10 cellular contexts compared by ENCODE assay signal in genomic region chr10:80473096-80473657, GRCh38. TPM values are rescaled to one million over a fixed set of nuclear protein-coding genes. Genes with fewer than 3 reads are reported as not detected.
A peak's percentile ranks its signal among the peaks of the same experiment; 100 is the strongest.
DNase-seq lines count a peak whose midpoint lies in the region; ATAC-seq and TF ChIP-seq lines count a peak whose summit lies in the region.
"Had no signal": no experiment of that assay in that cellular context is flagged by ENCODE, and none has a peak within 500 bp of the region (broad histone marks: within the 10 kb centered on the region; RNA-seq: fewer than 3 reads in every experiment).

No MANE protein-coding gene starts in this region.

- H3K9me3 ChIP-seq in fibroblast of lung (ENCODE audit: control insufficient read depth, insufficient read depth, low read depth, low read length) = no peaks in the 10 kb centered on the region

- no peak overlapping the region for H3K9ac ChIP-seq in fibroblast of lung (ENCODE audit: insufficient read depth, low read length)

- no peak overlapping the region for H3K4me3 ChIP-seq in fibroblast of lung (replicated peaks in 1 of 4; ENCODE audit: control extremely low read depth in 1 of 4, insufficient read depth in 1 of 4, low read depth in 3 of 4, low read length in 4 of 4)

- no peak overlapping the region for H3K4me2 ChIP-seq in fibroblast of lung (ENCODE audit: extremely low read depth, insufficient read depth, low read length)

- peaks cover 60% of the 10 kb centered on the region for H3K4me1 Mint-ChIP-seq in T-helper 2 cell treated with Interferon-gamma antibody and Interleukin-4, amounts not matched to agents 5 μg/mL and 100 μg/mL, for 36 hours (ENCODE audit: low read depth)
- H3K4me1 Mint-ChIP-seq in activated CD4-positive, alpha-beta memory T cell treated with anti-CD3 and anti-CD28 coated beads, Interleukin-2, amount 10 ng/mL, durations not matched to agents 7 days and 5 days = peaks cover 86% of the 10 kb centered on the region

- TF ChIP-seq CTCF in fibroblast of lung (conservative IDR thresholded peaks at IDR 0.05 in 1 of 2, IDR thresholded peaks at IDR 0.05 in 1 of 2; ENCODE audit: low read depth in 1 of 2, low read length in 2 of 2) = no peak

- H3K36me3 Mint-ChIP-seq in T-helper 2 cell treated with Interferon-gamma antibody and Interleukin-4, amounts not matched to agents 5 μg/mL and 100 μg/mL, for 36 hours (ENCODE audit: low read depth) = peaks cover 65% of the 10 kb centered on the region
- H3K36me3 Mint-ChIP-seq in activated CD4-positive, alpha-beta memory T cell treated with anti-CD3 and anti-CD28 coated beads, Interleukin-2, amount 10 ng/mL, durations not matched to agents 7 days and 5 days (ENCODE audit: low read depth) = peaks cover 79% of the 10 kb centered on the region

- POLR2A ChIA-PET in activated CD4-positive, alpha-beta memory T cell treated with anti-CD3 and anti-CD28 coated beads, Interleukin-2, amount 10 ng/mL, durations not matched to agents 7 days and 5 days (lab: Charles Lee) = interaction anchor here (1.0 to 21.7 kb wide), 4 partner anchors 8 to 28 kb away, joined by 3 to 404 read pairs (median 258); partner anchors contain the start of gene TSPAN14

- H4K20me1 ChIP-seq in fibroblast of lung (ENCODE audit: control insufficient read depth, extremely low read depth, insufficient read depth, low read length) = no peaks in the 10 kb centered on the region

- no peaks in the 10 kb centered on the region for H3K27me3 Mint-ChIP-seq in T-helper 2 cell treated with Interferon-gamma antibody and Interleukin-4, amounts not matched to agents 5 μg/mL and 100 μg/mL, for 36 hours (ENCODE audit: low read depth)
- H3K27me3 Mint-ChIP-seq in activated CD4-positive, alpha-beta memory T cell treated with anti-CD3 and anti-CD28 coated beads, Interleukin-2, amount 10 ng/mL, durations not matched to agents 7 days and 5 days = no peaks in the 10 kb centered on the region

- peak; percentile 11 for ATAC-seq in stimulated activated naive CD8-positive, alpha-beta T cell treated with anti-CD3 and anti-CD28 coated beads, Interleukin-15, Interleukin-2, amounts not matched to agents 100 U/mL and 50 U/mL, for 24 hours

- peaks cover 1% of the 10 kb centered on the region for H3K36me3 ChIP-seq in fibroblast of lung (ENCODE audit: control insufficient read depth, insufficient read depth, low read length)

- H3K4me1 ChIP-seq in fibroblast of lung (ENCODE audit: control insufficient read depth, extremely low read depth, insufficient read depth, low read length) = peaks cover 27% of the 10 kb centered on the region

- H3K4me3 Mint-ChIP-seq in T-helper 2 cell treated with Interferon-gamma antibody and Interleukin-4, amounts not matched to agents 5 μg/mL and 100 μg/mL, for 36 hours = peak overlapping the region; percentile 51
- H3K4me3 Mint-ChIP-seq in activated CD4-positive, alpha-beta memory T cell treated with anti-CD3 and anti-CD28 coated beads, Interleukin-2, amount 10 ng/mL, durations not matched to agents 7 days and 5 days = no peak overlapping the region

- peak overlapping the region; percentile 49 for H3K27ac ChIP-seq in fibroblast of lung (ENCODE audit: insufficient read depth, low read length)

- peaks cover 11% of the 10 kb centered on the region for H3K9me3 Mint-ChIP-seq in T-helper 2 cell treated with Interferon-gamma antibody and Interleukin-4, amounts not matched to agents 5 μg/mL and 100 μg/mL, for 36 hours
- peaks cover 4% of the 10 kb centered on the region for H3K9me3 Mint-ChIP-seq in activated CD4-positive, alpha-beta memory T cell treated with anti-CD3 and anti-CD28 coated beads, Interleukin-2, amount 10 ng/mL, durations not matched to agents 7 days and 5 days

- H3K27ac Mint-ChIP-seq in T-helper 2 cell treated with Interferon-gamma antibody and Interleukin-4, amounts not matched to agents 5 μg/mL and 100 μg/mL, for 36 hours = peak overlapping the region; percentile 86
- H3K27ac Mint-ChIP-seq in activated CD4-positive, alpha-beta memory T cell treated with anti-CD3 and anti-CD28 coated beads, Interleukin-2, amount 10 ng/mL, durations not matched to agents 7 days and 5 days = peak overlapping the region; percentile 83

- no peak for DNase-seq in T-helper 2 cell treated with Interferon-gamma antibody and Interleukin-4, amounts not matched to agents 5 μg/mL and 100 μg/mL, for 36 hours (ENCODE audit: low spot score)
- DNase-seq in T-helper 2 cell = no peak
- DNase-seq in activated CD4-positive, alpha-beta memory T cell treated with anti-CD3 and anti-CD28 coated beads, Interleukin-2, amount 10 ng/mL, durations not matched to agents 7 days and 5 days = no peak
- DNase-seq in fibroblast of lung (ENCODE audit: low read depth in 2 of 2) = no peak
- no peak for DNase-seq in stimulated activated naive CD8-positive, alpha-beta T cell treated with anti-CD3 and anti-CD28 coated beads, Interleukin-15, Interleukin-2, amounts not matched to agents 100 U/mL and 50 U/mL, for 24 hours
- DNase-seq in DMS114 treated with DMSO at 0.1 percent for 48 hours (lab: John Stamatoyannopoulos, UW; ENCODE audit: unreplicated experiment) = no peak
- DNase-seq in LoVo (ENCODE audit: low spot score) = no peak
- no peak for DNase-seq in COLO829 (ENCODE audit: low spot score)
- DNase-seq: NCI-H1092 treated with DMSO at 0.1 percent for 48 hours, occipital lobe had no signal

- no peaks in the 10 kb centered on the region for H3K27me3 ChIP-seq in fibroblast of lung (ENCODE audit: control insufficient read depth, insufficient read depth, low read length)

- H3K79me2 ChIP-seq in fibroblast of lung (ENCODE audit: control insufficient read depth, insufficient read depth, low read length) = peaks cover 38% of the 10 kb centered on the region

- no peak overlapping the region for H2AFZ ChIP-seq in fibroblast of lung (ENCODE audit: low read length)

- CTCF ChIA-PET in activated CD4-positive, alpha-beta memory T cell treated with anti-CD3 and anti-CD28 coated beads, Interleukin-2, amount 10 ng/mL, durations not matched to agents 7 days and 5 days (lab: Charles Lee) = interaction anchor here (1.0 to 24.7 kb wide), 7 partner anchors 11 to 31 kb away, joined by 4 to 414 read pairs (median 8); partner anchors contain the start of gene TSPAN14

RNA-seq across cellular contexts. Expression of gene TSPAN14, which starts 19.1 kb away (rescaled TPM):
- 100 to 1,000 TPM; 130 to 136 TPM for total RNA-seq in activated CD4-positive, alpha-beta memory T cell treated with anti-CD3 and anti-CD28 coated beads, Interleukin-2, amount 10 ng/mL, durations not matched to agents 7 days and 5 days
- total RNA-seq in fibroblast of lung = 5.6 and 12.1 TPM in 2 replicates
- 30.9 and 50.0 TPM in 2 replicates for polyA plus RNA-seq in fibroblast of lung
- polyA plus RNA-seq in fibroblast of lung (2012) = 25.5 and 41.9 TPM in 2 replicates
- 34.8 and 96.2 TPM in 2 replicates for polyA minus RNA-seq in fibroblast of lung (ENCODE audit: low replicate concordance)
